ENCODE assay signal across 1 cellular context in the genomic region with DNA sequence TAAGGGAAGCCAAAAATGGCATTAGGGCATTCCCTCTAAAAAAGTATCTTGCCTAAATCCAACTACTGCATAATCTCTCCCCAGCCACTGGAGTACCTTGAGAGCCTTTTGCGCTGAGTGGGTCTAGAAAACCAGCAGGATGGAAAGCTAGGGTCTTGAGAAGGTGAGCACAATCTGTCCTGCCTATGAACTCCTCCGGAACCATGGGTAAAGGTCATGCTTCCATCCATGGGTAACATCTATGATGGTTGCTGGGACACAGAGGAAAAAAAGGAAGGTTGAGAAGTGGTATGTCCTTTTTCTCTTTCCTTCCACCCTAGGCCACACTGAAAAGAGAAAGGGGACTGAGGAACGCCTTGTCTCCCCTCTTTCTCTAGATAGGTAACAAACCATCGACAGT.
TF ChIP-seq lines count a peak whose summit lies in the region.

No MANE protein-coding gene starts in this region.

TF ChIP-seq in GM23338, 12 proteins besides CTCF, POLR2A, EP300 and RAD21 (continued from another document):
- TF ChIP-seq, protein P1, sequence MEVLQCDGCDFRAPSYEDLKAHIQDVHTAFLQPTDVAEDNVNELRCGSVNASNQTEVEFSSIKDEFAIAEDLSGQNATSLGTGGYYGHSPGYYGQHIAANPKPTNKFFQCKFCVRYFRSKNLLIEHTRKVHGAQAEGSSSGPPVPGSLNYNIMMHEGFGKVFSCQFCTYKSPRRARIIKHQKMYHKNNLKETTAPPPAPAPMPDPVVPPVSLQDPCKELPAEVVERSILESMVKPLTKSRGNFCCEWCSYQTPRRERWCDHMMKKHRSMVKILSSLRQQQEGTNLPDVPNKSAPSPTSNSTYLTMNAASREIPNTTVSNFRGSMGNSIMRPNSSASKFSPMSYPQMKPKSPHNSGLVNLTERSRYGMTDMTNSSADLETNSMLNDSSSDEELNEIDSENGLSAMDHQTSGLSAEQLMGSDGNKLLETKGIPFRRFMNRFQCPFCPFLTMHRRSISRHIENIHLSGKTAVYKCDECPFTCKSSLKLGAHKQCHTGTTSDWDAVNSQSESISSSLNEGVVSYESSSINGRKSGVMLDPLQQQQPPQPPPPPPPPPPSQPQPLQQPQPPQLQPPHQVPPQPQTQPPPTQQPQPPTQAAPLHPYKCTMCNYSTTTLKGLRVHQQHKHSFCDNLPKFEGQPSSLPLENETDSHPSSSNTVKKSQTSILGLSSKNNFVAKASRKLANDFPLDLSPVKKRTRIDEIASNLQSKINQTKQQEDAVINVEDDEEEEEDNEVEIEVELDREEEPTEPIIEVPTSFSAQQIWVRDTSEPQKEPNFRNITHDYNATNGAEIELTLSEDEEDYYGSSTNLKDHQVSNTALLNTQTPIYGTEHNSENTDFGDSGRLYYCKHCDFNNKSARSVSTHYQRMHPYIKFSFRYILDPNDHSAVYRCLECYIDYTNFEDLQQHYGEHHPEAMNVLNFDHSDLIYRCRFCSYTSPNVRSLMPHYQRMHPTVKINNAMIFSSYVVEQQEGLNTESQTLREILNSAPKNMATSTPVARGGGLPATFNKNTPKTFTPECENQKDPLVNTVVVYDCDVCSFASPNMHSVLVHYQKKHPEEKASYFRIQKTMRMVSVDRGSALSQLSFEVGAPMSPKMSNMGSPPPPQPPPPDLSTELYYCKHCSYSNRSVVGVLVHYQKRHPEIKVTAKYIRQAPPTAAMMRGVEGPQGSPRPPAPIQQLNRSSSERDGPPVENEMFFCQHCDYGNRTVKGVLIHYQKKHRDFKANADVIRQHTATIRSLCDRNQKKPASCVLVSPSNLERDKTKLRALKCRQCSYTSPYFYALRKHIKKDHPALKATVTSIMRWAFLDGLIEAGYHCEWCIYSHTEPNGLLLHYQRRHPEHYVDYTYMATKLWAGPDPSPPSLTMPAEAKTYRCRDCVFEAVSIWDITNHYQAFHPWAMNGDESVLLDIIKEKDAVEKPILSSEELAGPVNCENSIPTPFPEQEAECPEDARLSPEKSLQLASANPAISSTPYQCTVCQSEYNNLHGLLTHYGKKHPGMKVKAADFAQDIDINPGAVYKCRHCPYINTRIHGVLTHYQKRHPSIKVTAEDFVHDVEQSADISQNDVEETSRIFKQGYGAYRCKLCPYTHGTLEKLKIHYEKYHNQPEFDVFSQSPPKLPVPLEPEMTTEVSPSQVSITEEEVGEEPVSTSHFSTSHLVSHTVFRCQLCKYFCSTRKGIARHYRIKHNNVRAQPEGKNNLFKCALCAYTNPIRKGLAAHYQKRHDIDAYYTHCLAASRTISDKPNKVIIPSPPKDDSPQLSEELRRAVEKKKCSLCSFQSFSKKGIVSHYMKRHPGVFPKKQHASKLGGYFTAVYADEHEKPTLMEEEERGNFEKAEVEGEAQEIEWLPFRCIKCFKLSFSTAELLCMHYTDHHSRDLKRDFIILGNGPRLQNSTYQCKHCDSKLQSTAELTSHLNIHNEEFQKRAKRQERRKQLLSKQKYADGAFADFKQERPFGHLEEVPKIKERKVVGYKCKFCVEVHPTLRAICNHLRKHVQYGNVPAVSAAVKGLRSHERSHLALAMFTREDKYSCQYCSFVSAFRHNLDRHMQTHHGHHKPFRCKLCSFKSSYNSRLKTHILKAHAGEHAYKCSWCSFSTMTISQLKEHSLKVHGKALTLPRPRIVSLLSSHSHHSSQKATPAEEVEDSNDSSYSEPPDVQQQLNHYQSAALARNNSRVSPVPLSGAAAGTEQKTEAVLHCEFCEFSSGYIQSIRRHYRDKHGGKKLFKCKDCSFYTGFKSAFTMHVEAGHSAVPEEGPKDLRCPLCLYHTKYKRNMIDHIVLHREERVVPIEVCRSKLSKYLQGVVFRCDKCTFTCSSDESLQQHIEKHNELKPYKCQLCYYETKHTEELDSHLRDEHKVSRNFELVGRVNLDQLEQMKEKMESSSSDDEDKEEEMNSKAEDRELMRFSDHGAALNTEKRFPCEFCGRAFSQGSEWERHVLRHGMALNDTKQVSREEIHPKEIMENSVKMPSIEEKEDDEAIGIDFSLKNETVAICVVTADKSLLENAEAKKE (CRISPR knock-in tag; IDR thresholded peaks at IDR 0.05) = no peak
- TF ChIP-seq STAT1 (IDR thresholded peaks at IDR 0.05; ENCODE audit: unreplicated experiment) = no peak
